In the genomic region with DNA sequence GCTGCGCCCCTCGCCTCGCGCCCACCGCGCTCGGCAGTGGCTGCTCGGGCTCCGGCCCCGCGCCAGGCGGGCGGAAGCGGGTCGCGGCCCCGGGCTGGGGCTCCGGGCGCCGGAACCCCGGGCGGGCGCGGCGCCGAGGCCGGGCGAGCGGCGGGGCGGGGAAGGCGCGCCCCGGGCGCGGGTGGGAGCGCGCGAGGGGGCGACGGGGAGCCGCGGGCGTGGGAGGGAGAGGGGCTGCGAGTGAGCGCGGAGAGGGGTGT, we compare ENCODE assay signal across 8 cellular contexts. TPM values are rescaled to one million over a fixed set of nuclear protein-coding genes. Genes with fewer than 3 reads are reported as not detected.
DNase-seq lines count a peak whose midpoint lies in the region; ATAC-seq, FAIRE-seq and TF ChIP-seq lines count a peak whose summit lies in the region.

No MANE protein-coding gene starts in this region.

- H3K27ac ChIP-seq in BLaER1 treated with 17β-estradiol and CSF1 and Interleukin-3, amounts not matched to agents 10 nM and 100 nM, result no peak overlapping the region
- peak overlapping the region; percentile 83 for H3K27ac ChIP-seq in K562 (ENCODE audit: extremely low read depth, low read depth, low read length)

- TF ChIP-seq CTCF in K562 (IDR thresholded peaks at IDR 0.05 in 2 of 3, conservative IDR thresholded peaks at IDR 0.05 in 1 of 3; ENCODE audit: insufficient read depth in 2 of 3, low read depth in 1 of 3, low read length in 3 of 3) (no peak), mucosa of descending colon (IDR thresholded peaks at IDR 0.05) (no peak)

- no CpG with 5 or more reads among the region's 47 CpGs for WGBS in K562 (ENCODE audit: insufficient coverage, low coverage, missing lambda C conversion rate)

- CTCF ChIA-PET in K562 (lab: Yijun Ruan, JAX; ENCODE audit: low intra/inter-chr PET ratio), result no interaction called here

- H3K4me2 ChIP-seq in BLaER1 treated with 17β-estradiol and CSF1 and Interleukin-3, amounts not matched to agents 10 nM and 100 nM, result peak overlapping the region; percentile 97 to 99 (median 98)
- H3K4me2 ChIP-seq in K562 (ENCODE audit: insufficient read depth, low read length), result peak overlapping the region; percentile 88

- H3K9me3 ChIP-seq in BLaER1 treated with 17β-estradiol and CSF1 and Interleukin-3, amounts not matched to agents 10 nM and 100 nM (replicated peaks in 1 of 11), result peaks cover 0 to 21% (median 11%) of the 10 kb centered on the region in 11 experiments; a peak in 19 of 22 replicates
- H3K9me3 ChIP-seq in K562 (replicated peaks; ENCODE audit: control insufficient read depth, insufficient read depth, low read depth, low read length), result peaks cover 4% of the 10 kb centered on the region
- H3K9me3 ChIP-seq in mucosa of descending colon, result no peaks in the 10 kb centered on the region

- POLR2A ChIA-PET in K562 (lab: Yijun Ruan, JAX), result interaction anchor here (0.6 kb wide), 1 partner anchor 112 kb away, joined by 3 read pairs; no protein-coding TSS in a partner anchor

- H3K36me3 ChIP-seq in BLaER1 treated with 17β-estradiol and CSF1 and Interleukin-3, amounts not matched to agents 10 nM and 100 nM, result no peaks in the 10 kb centered on the region; a peak in 1 of 22 replicates
- H3K36me3 ChIP-seq in K562 (ENCODE audit: control insufficient read depth, insufficient read depth, low read length) (peaks cover 22% of the 10 kb centered on the region; the same call in 2 of the 3 replicates), mucosa of descending colon (ENCODE audit: low read depth) (no peaks in the 10 kb centered on the region)

- ATAC-seq in HG02798 (IDR thresholded peaks at IDR 0.05; ENCODE audit: poor library complexity, unreplicated experiment) (peak; percentile 40), K562 (no peak), mucosa of descending colon (no peak), HG03196 (IDR thresholded peaks at IDR 0.05; ENCODE audit: unreplicated experiment) (no peak)

- TF ChIP-seq EP300 in K562 (IDR thresholded peaks at IDR 0.05; ENCODE audit: low read length), result no peak

- peak overlapping the region in 10 of 11 experiments; percentile 28 to 70 (median 54); a peak in 17 of 22 replicates for H3K9ac ChIP-seq in BLaER1 treated with 17β-estradiol and CSF1 and Interleukin-3, amounts not matched to agents 10 nM and 100 nM
- H3K9ac ChIP-seq in K562 (ENCODE audit: insufficient read depth in 1 of 2, low read depth in 2 of 2, low read length in 2 of 2), result peak overlapping the region; percentile 85 to 100; a peak in 3 of 4 replicates

- intact Hi-C loops in K562 (cut with micrococcal nuclease) (no loop called here), mucosa of descending colon (cut with DNase I, micrococcal nuclease) (no loop called here)

- TF ChIP-seq POLR2A in K562 (conservative IDR thresholded peaks at IDR 0.05), result no peak

- no peaks in the 10 kb centered on the region for H3K9me1 ChIP-seq in K562 (ENCODE audit: control insufficient read depth, insufficient read depth, low read length)

- no TSS peak for BruUV-seq in K562 (replicated peaks; lab: Mats Ljungman, UMichigan)

- peaks cover 0 to 61% (median 36%) of the 10 kb centered on the region in 11 experiments; a peak in 19 of 22 replicates for H4K20me1 ChIP-seq in BLaER1 treated with 17β-estradiol and CSF1 and Interleukin-3, amounts not matched to agents 10 nM and 100 nM
- H4K20me1 ChIP-seq in K562 (replicated peaks; ENCODE audit: control insufficient read depth, insufficient read depth, low read length), result no peaks in the 10 kb centered on the region

- peaks cover 85 to 98% (median 93%) of the 10 kb centered on the region in 11 experiments for H3K27me3 ChIP-seq in BLaER1 treated with 17β-estradiol and CSF1 and Interleukin-3, amounts not matched to agents 10 nM and 100 nM
- H3K27me3 ChIP-seq in K562 (ENCODE audit: control insufficient read depth in 2 of 2, insufficient read depth in 2 of 2, low read length in 2 of 2), result no peaks in the 10 kb centered on the region

- in situ Hi-C loops in K562 (cut with MboI), result no loop called here

- no peak for TF ChIP-seq RAD21 in K562 (CRISPR knock-in tag; conservative IDR thresholded peaks at IDR 0.05 in 1 of 2, IDR thresholded peaks at IDR 0.05 in 1 of 2)

- H2AFZ ChIP-seq in K562 (ENCODE audit: low read depth, low read length), result peak overlapping the region; percentile 88

- peaks cover 6 to 25% (median 19%) of the 10 kb centered on the region in 10 experiments; a peak in 18 of 20 replicates for H3K4me1 ChIP-seq in BLaER1 treated with 17β-estradiol and CSF1 and Interleukin-3, amounts not matched to agents 10 nM and 100 nM
- H3K4me1 ChIP-seq in K562 (replicated peaks in 1 of 2; ENCODE audit: control insufficient read depth in 2 of 2, insufficient read depth in 2 of 2, low read length in 2 of 2), result peaks cover 6 to 21% of the 10 kb centered on the region in 2 experiments; a peak in 4 of 5 replicates
- H3K4me1 ChIP-seq in mucosa of descending colon (ENCODE audit: low read depth), result peaks cover 16% of the 10 kb centered on the region

- H3K79me2 ChIP-seq in K562 (ENCODE audit: control insufficient read depth, insufficient read depth, low read length), result peaks cover 60% of the 10 kb centered on the region

- H3K4me3 ChIP-seq in BLaER1 treated with 17β-estradiol and CSF1 and Interleukin-3, amounts not matched to agents 10 nM and 100 nM, result peak overlapping the region; percentile 63 to 78 (median 68)
- H3K4me3 ChIP-seq in K562 (peak overlapping the region; percentile 91), mucosa of descending colon (peak overlapping the region; percentile 54)

- peak in 2 of 4 experiments; percentile 73 to 76 for DNase-seq in K562 (ENCODE audit: extremely low read depth in 1 of 4, low spot score in 3 of 4)
- no peak for DNase-seq in mucosa of descending colon
- DNase-seq in hypothalamus (lab: John Stamatoyannopoulos, UW), result no peak
- no peak for DNase-seq in activated effector memory CD4-positive, alpha-beta T cell treated with anti-CD3 and anti-CD28 coated beads, Interleukin-2, amount 50 U/mL, for 16 hours
- DNase-seq in kidney glomerular epithelial cell (lab: John Stamatoyannopoulos, UW), result no peak

- FAIRE-seq in K562 (lab: Jason Lieb, UNC), result no peak

TF ChIP-seq in K562, 482 proteins besides CTCF, POLR2A, EP300 and RAD21 (continues in another document):
- TF ChIP-seq POLR2H (tag; IDR thresholded peaks at IDR 0.05; ENCODE audit: low read depth) (0 out of 2 replicates have a peak, but pooled peaks have one; percentile 7), ELF1 (tag; IDR thresholded peaks at IDR 0.05) (0 out of 2 replicates have a peak, but pooled peaks have one; percentile 11), FOXA3 (CRISPR knock-in tag; conservative IDR thresholded peaks at IDR 0.05 in 1 of 2, IDR thresholded peaks at IDR 0.05 in 1 of 2) (0 out of 4 replicates have a peak, but pooled peaks of 1 of the 2 experiments have one; percentile 6), ZBTB7A (IDR thresholded peaks at IDR 0.05; ENCODE audit: borderline replicate concordance, control insufficient read depth, low read depth, low read length) (peak; percentile 1; the same call in 1 of the 2 replicates), CTBP1 (IDR thresholded peaks at IDR 0.05; ENCODE audit: borderline replicate concordance) (0 out of 2 replicates have a peak, but pooled peaks have one; percentile 23), FOS (IDR thresholded peaks at IDR 0.05; ENCODE audit: extremely low read depth, insufficient read length) (no peak), FOSL1 (tag; conservative IDR thresholded peaks at IDR 0.05) (0 out of 2 replicates have a peak, but pooled peaks have one; percentile 32)
- TF ChIP-seq, protein P1, sequence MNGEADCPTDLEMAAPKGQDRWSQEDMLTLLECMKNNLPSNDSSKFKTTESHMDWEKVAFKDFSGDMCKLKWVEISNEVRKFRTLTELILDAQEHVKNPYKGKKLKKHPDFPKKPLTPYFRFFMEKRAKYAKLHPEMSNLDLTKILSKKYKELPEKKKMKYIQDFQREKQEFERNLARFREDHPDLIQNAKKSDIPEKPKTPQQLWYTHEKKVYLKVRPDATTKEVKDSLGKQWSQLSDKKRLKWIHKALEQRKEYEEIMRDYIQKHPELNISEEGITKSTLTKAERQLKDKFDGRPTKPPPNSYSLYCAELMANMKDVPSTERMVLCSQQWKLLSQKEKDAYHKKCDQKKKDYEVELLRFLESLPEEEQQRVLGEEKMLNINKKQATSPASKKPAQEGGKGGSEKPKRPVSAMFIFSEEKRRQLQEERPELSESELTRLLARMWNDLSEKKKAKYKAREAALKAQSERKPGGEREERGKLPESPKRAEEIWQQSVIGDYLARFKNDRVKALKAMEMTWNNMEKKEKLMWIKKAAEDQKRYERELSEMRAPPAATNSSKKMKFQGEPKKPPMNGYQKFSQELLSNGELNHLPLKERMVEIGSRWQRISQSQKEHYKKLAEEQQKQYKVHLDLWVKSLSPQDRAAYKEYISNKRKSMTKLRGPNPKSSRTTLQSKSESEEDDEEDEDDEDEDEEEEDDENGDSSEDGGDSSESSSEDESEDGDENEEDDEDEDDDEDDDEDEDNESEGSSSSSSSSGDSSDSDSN (IDR thresholded peaks at IDR 0.05; ENCODE audit: borderline replicate concordance in 1 of 2, low read depth in 2 of 2, low read length in 2 of 2), result 0 out of 4 replicates have a peak, but pooled peaks have one; percentile 2 to 14
- TF ChIP-seq, protein P2, sequence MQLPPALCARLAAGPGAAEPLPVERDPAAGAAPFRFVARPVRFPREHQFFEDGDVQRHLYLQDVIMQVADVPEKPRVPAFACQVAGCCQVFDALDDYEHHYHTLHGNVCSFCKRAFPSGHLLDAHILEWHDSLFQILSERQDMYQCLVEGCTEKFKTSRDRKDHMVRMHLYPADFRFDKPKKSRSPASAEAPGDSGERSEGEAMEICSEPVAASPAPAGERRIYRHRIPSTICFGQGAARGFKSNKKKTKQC (CRISPR knock-in tag; IDR thresholded peaks at IDR 0.05), result no peak

RNA-seq across cellular contexts. Expression of a gene that starts 0.5 kb away (rescaled TPM):
- total RNA-seq in K562 (2011; cell fraction: chromatin; rRNA removed; ENCODE audit: low replicate concordance), result 69.6 and 146 TPM in 2 replicates
- total RNA-seq in K562 (2011; cell fraction: nucleolus; rRNA removed), result 23.8 and 33.3 TPM in 2 replicates
- 45.3 and 46.5 TPM in 2 replicates for total RNA-seq in K562 (2011; cell fraction: nucleoplasm; rRNA removed)
- total RNA-seq in K562 (2014; rRNA removed), result 39.4 and 39.8 TPM in 2 replicates
- 31.9 and 35.7 TPM in 2 replicates for total RNA-seq in K562 (2014; rRNA removed; fragmentation: Illumina TruSeq; extraction: Trizol)
- total RNA-seq in K562 (2015; rRNA removed; fragmentation: Illumina TruSeq; extraction: Trizol), result 30.5 and 32.3 TPM in 2 replicates
- total RNA-seq in K562 (2021), result 57.3 and 59.6 TPM in 2 replicates
- polyA plus RNA-seq in K562 (2011; rRNA removed), result 3.4 and 5.2 TPM in 2 replicates
- polyA plus RNA-seq in K562 (2011; cell fraction: cytosol; rRNA removed), result 0.95 and 2.9 TPM in 2 replicates
- 11.1 and 17.4 TPM in 2 replicates for polyA plus RNA-seq in K562 (2011; cell fraction: nucleus; rRNA removed)
- polyA plus RNA-seq in K562 (2012), result 32.3 and 35.2 TPM in 2 replicates
- polyA plus RNA-seq in K562 (2014; fragmentation: Illumina TruSeq; extraction: Trizol), result 50.0 and 58.5 TPM in 2 replicates
- 1 to 10 TPM; 3.2 to 3.5 TPM for polyA plus RNA-seq in K562 (2014; fragmentation: Nextera tagmentation; extraction: Ambion mirVana)
- 21.1 and 27.7 TPM in 2 replicates for polyA plus RNA-seq in K562 (2014; rRNA removed)
- 13.0 and 18.7 TPM in 2 replicates for polyA minus RNA-seq in K562 (2011; rRNA and poly(A)+ RNA removed)
- 9.4 and 13.0 TPM in 2 replicates for polyA minus RNA-seq in K562 (2011; cell fraction: cytosol; rRNA and poly(A)+ RNA removed)
- 17.1 and 20.3 TPM in 2 replicates for polyA minus RNA-seq in K562 (2011; cell fraction: nucleus; rRNA and poly(A)+ RNA removed)
- total RNA-seq in mucosa of descending colon, result 10 to 100 TPM; 26.7 to 67.4 (median 42.1) TPM
